8 cellular contexts compared by ENCODE assay signal in genomic region chr11:18634140-18635032, GRCh38. TPM values are rescaled to one million over a fixed set of nuclear protein-coding genes. Genes with fewer than 3 reads are reported as not detected.
A peak's percentile ranks its signal among the peaks of the same experiment; 100 is the strongest.
DNase-seq lines count a peak whose midpoint lies in the region; ATAC-seq, FAIRE-seq and TF ChIP-seq lines count a peak whose summit lies in the region.

Gene SPTY2D1, minus strand, starts transcription at chr11:18634342. Its CDS starts 85 bp downstream, at chr11:18634257.

- FAIRE-seq in GM18507 (lab: Jason Lieb, UNC) = peak; percentile 99

- H3K27me3 ChIP-seq in hepatocyte = no peaks in the 10 kb centered on the region

- DNase-seq in GM18507 (ENCODE audit: extremely low spot score, insufficient read length, low read depth) (peak; percentile 83), NCI-H2029 treated with DMSO at 0.1 percent for 48 hours (lab: John Stamatoyannopoulos, UW) (peak; percentile 88), T-helper 9 cell (peak; percentile 94), astrocyte of the cerebellum (ENCODE audit: low read depth) (peak; percentile 99), hepatocyte (ENCODE audit: low spot score) (peak; percentile 99), renal cortical epithelial cell (ENCODE audit: low read depth) (peak; percentile 97), cortex of kidney (lab: John Stamatoyannopoulos, UW) (no peak)

- H3K36me3 ChIP-seq in hepatocyte (replicated peaks; ENCODE audit: insufficient read depth, low read depth) = no peaks in the 10 kb centered on the region

- peaks cover 13% of the 10 kb centered on the region for H3K4me1 ChIP-seq in hepatocyte (ENCODE audit: insufficient read depth)

- peak within 1 kb of the TSS; percentile 99 for H3K4me3 ChIP-seq in astrocyte of the cerebellum (ENCODE audit: low read depth, low read length)
- H3K4me3 ChIP-seq in hepatocyte = peak within 1 kb of the TSS; percentile 74

- peaks cover 46% of the 10 kb centered on the region for H3K79me2 ChIP-seq in hepatocyte

- in situ Hi-C loops in astrocyte of the cerebellum (cut with HindIII; ENCODE audit: low sequenced_read_pairs) = loop anchor here (5.0 kb wide), 1 partner anchor 37 kb away; the partner anchor contains the start of gene MISFA

- peak; percentile 94 for ATAC-seq in HG02981 (IDR thresholded peaks at IDR 0.05; ENCODE audit: unreplicated experiment)

- peak within 1 kb of the TSS; percentile 83 for H2AFZ ChIP-seq in hepatocyte

- peaks cover 17% of the 10 kb centered on the region for H4K20me1 ChIP-seq in hepatocyte (ENCODE audit: insufficient read depth, poor library complexity, severe bottlenecking)

- 1% methylated on average over 60 of the region's 60 CpGs for WGBS in hepatocyte (ENCODE audit: low lambda C conversion rate, missing lambda C conversion rate)

- no peaks in the 10 kb centered on the region for H3K9me3 ChIP-seq in hepatocyte (ENCODE audit: low read depth)

- no peak for TF ChIP-seq CTCF in astrocyte of the cerebellum (IDR thresholded peaks at IDR 0.05; ENCODE audit: low read depth, low read length, missing control alignments)
- TF ChIP-seq CTCF in hepatocyte (IDR thresholded peaks at IDR 0.05; ENCODE audit: poor library complexity) = no peak

- H3K9me2 ChIP-seq in hepatocyte (replicated peaks; ENCODE audit: insufficient read depth) = no peaks in the 10 kb centered on the region

- H3K4me2 ChIP-seq in hepatocyte = peak within 1 kb of the TSS; percentile 93

- H3K27ac ChIP-seq in hepatocyte = peak within 1 kb of the TSS; percentile 97

RNA-seq across cellular contexts. Expression of gene SPTY2D1, which starts in this region (rescaled TPM):
- total RNA-seq in hepatocyte (23.8 and 24.1 TPM in 2 replicates), renal cortical epithelial cell (16.8 and 26.9 TPM in 2 replicates)
- polyA plus RNA-seq in hepatocyte = 9.0 and 10.9 TPM in 2 replicates
